In genomic region chr1:201783067-201783466, GRCh38 we compare ENCODE assay signal across 1 cellular context.
A peak's percentile ranks its signal among the peaks of the same experiment; 100 is the strongest.
TF ChIP-seq lines count a peak whose summit lies in the region.

No MANE protein-coding gene starts in this region.

TF ChIP-seq in K562, 482 proteins besides CTCF, POLR2A, EP300 and RAD21 (continued from another document):
- TF ChIP-seq ZNF318 (IDR thresholded peaks at IDR 0.05; ENCODE audit: borderline replicate concordance in 1 of 2, low read depth in 1 of 2) (no peak), TRIM28 (IDR thresholded peaks at IDR 0.05) (no peak), POLR2AphosphoS2 (IDR thresholded peaks at IDR 0.05; ENCODE audit: low read length) (no peak), ZNF212 (CRISPR knock-in tag; IDR thresholded peaks at IDR 0.05) (no peak), POLR3A (IDR thresholded peaks at IDR 0.05; ENCODE audit: borderline replicate concordance, extremely low read depth, insufficient read depth, insufficient read length) (no peak), DIDO1 (tag; IDR thresholded peaks at IDR 0.05; ENCODE audit: low read depth) (no peak), RUNX1 (IDR thresholded peaks at IDR 0.05; ENCODE audit: low read depth) (no peak), ZNF121 (CRISPR knock-in tag; conservative IDR thresholded peaks at IDR 0.05) (no peak), E2F5 (CRISPR knock-in tag; IDR thresholded peaks at IDR 0.05) (no peak), CCAR2 (IDR thresholded peaks at IDR 0.05; ENCODE audit: low read depth, low read length) (no peak), SMARCC2 (IDR thresholded peaks at IDR 0.05; ENCODE audit: low read depth) (no peak), HIVEP1 (CRISPR knock-in tag; IDR thresholded peaks at IDR 0.05) (no peak), CCNT2 (IDR thresholded peaks at IDR 0.05; ENCODE audit: borderline replicate concordance, extremely low read depth, insufficient read length, low read depth, low read length) (no peak), CEBPG (CRISPR knock-in tag; IDR thresholded peaks at IDR 0.05) (0 out of 2 replicates have a peak, but pooled peaks have one; percentile 40), CEBPG (tag; conservative IDR thresholded peaks at IDR 0.05 in 1 of 2, IDR thresholded peaks at IDR 0.05 in 1 of 2) (no peak), TAL1 (IDR thresholded peaks at IDR 0.05) (0 out of 2 replicates have a peak, but pooled peaks have one; percentile 7), NBN (IDR thresholded peaks at IDR 0.05; ENCODE audit: low read depth) (no peak), KAT2B (IDR thresholded peaks at IDR 0.05; ENCODE audit: low read depth, low read length) (no peak), BHLHE40 (IDR thresholded peaks at IDR 0.05; ENCODE audit: low read length) (no peak), SOX6 (IDR thresholded peaks at IDR 0.05) (0 out of 2 replicates have a peak, but pooled peaks have one; percentile 21), POLR2G (IDR thresholded peaks at IDR 0.05; ENCODE audit: low read depth, low read length) (no peak)
